ENCODE assay signal across 26 cellular contexts in genomic region chr9:98594551-98595160, GRCh38.
DNase-seq lines count a peak whose midpoint lies in the region; ATAC-seq and TF ChIP-seq lines count a peak whose summit lies in the region.
"Had no signal": no experiment of that assay in that cellular context is flagged by ENCODE, and none has a peak within 500 bp of the region (broad histone marks: within the 10 kb centered on the region; RNA-seq: fewer than 3 reads in every experiment).

No MANE protein-coding gene starts in this region.

- no peak overlapping the region for H3K14ac ChIP-seq in trophoblast cell (ENCODE audit: low read length)

- no peaks in the 10 kb centered on the region for H3K36me3 ChIP-seq in trophoblast cell (ENCODE audit: control insufficient read depth in 1 of 2, insufficient read depth in 2 of 2, low read length in 2 of 2)
- H3K36me3 ChIP-seq in body of pancreas (replicated peaks in 1 of 2; ENCODE audit: insufficient read depth in 1 of 2, low read depth in 2 of 2) = no peaks in the 10 kb centered on the region
- H3K36me3 ChIP-seq: SJCRH30 had no signal

- H3K27me3 ChIP-seq in right cardiac atrium (ENCODE audit: control insufficient read depth, insufficient read depth) (no peaks in the 10 kb centered on the region), trophoblast cell (ENCODE audit: insufficient read depth, low read length) (no peaks in the 10 kb centered on the region), body of pancreas (no peaks in the 10 kb centered on the region)

- H2AK5ac ChIP-seq in trophoblast cell (ENCODE audit: low read length) = no peak overlapping the region

- peaks cover 69% of the 10 kb centered on the region for H3K4me1 Mint-ChIP-seq in glutamatergic neuron (ENCODE audit: low read depth, unreplicated experiment)

- H3K4me3 Mint-ChIP-seq in glutamatergic neuron (ENCODE audit: unreplicated experiment) = no peak overlapping the region

- H3K79me1 ChIP-seq in trophoblast cell (ENCODE audit: low read length) = no peaks in the 10 kb centered on the region

- H3K4ac ChIP-seq in trophoblast cell (ENCODE audit: low read depth, low read length) = no peak overlapping the region

- H3K27ac Mint-ChIP-seq in glutamatergic neuron (ENCODE audit: unreplicated experiment) = peak overlapping the region; percentile 72

- H3K79me2 ChIP-seq in trophoblast cell (ENCODE audit: control insufficient read depth, insufficient read depth, low read length, poor library complexity) = no peaks in the 10 kb centered on the region

- TF ChIP-seq CTCF in glutamatergic neuron (IDR thresholded peaks at IDR 0.05; ENCODE audit: partially characterized antibody, unreplicated experiment) = no peak
- TF ChIP-seq CTCF in body of pancreas (IDR thresholded peaks at IDR 0.05) = no peak

- H2BK120ac ChIP-seq in trophoblast cell (ENCODE audit: insufficient read depth, low read length, poor library complexity) = no peak overlapping the region

- no peak overlapping the region for H3K4me2 ChIP-seq in trophoblast cell (ENCODE audit: low read length)

- peaks cover 14% of the 10 kb centered on the region for H3K27me3 Mint-ChIP-seq in glutamatergic neuron (ENCODE audit: unreplicated experiment)

- no peaks in the 10 kb centered on the region for H3K36me3 Mint-ChIP-seq in glutamatergic neuron (ENCODE audit: unreplicated experiment)

- H2AFZ ChIP-seq in trophoblast cell (ENCODE audit: insufficient read depth, low read length, poor library complexity) = no peak overlapping the region

- H3K4me3 ChIP-seq in right cardiac atrium (ENCODE audit: low read length) (no peak overlapping the region), trophoblast cell (ENCODE audit: low read depth, low read length) (no peak overlapping the region), body of pancreas (no peak overlapping the region)
- H3K4me3 ChIP-seq: K562, SJCRH30 had no signal

- H4K12ac ChIP-seq in trophoblast cell (ENCODE audit: low read depth, low read length) = no peak overlapping the region

- H3K27ac ChIP-seq in right cardiac atrium (ENCODE audit: low read length) (no peak overlapping the region), trophoblast cell (ENCODE audit: low read depth, low read length) (no peak overlapping the region), body of pancreas (no peak overlapping the region)
- H3K27ac ChIP-seq: HL-60, SJCRH30 had no signal

- no peak overlapping the region for H2BK12ac ChIP-seq in trophoblast cell (ENCODE audit: low read length)

- H3K9me3 ChIP-seq in right cardiac atrium (ENCODE audit: control insufficient read depth, low read length) (no peaks in the 10 kb centered on the region), trophoblast cell (ENCODE audit: insufficient read depth, low read depth, low read length) (peaks cover 1% of the 10 kb centered on the region), body of pancreas (no peaks in the 10 kb centered on the region)
- H3K9me3 ChIP-seq: SJCRH30 had no signal

- TF ChIP-seq POLR2A in body of pancreas (IDR thresholded peaks at IDR 0.05) = no peak

- peak overlapping the region; percentile 37 for H3K9ac ChIP-seq in trophoblast cell (ENCODE audit: low read length)

- no peak overlapping the region for H4K8ac ChIP-seq in trophoblast cell (ENCODE audit: low read depth, low read length)

- ATAC-seq in right cardiac atrium (no peak), HG03439 (IDR thresholded peaks at IDR 0.05; ENCODE audit: unreplicated experiment) (no peak), body of pancreas (no peak)
- ATAC-seq: HCT116, K562, PC-3, Right ventricle myocardium inferior, SK-N-SH treated with all-trans-retinoic acid at 6 μM for 48 hours had no signal

- no peak overlapping the region for H3K18ac ChIP-seq in trophoblast cell (ENCODE audit: low read length)

- intact Hi-C loops in cardiac septum (cut with DNase I) = no loop called here
- intact Hi-C loops in right cardiac atrium (cut with DNase I) = no loop called here
- intact Hi-C loops in body of pancreas (cut with DNase I) = no loop called here

- 82% methylated on average over 11 of the region's 11 CpGs for WGBS in right cardiac atrium
- WGBS in trophoblast cell (ENCODE audit: extremely low coverage, insufficient coverage, insufficient read length) = no CpG with 5 or more reads among the region's 11 CpGs
- 79 to 80% methylated on average over 8 to 11 of the region's 11 CpGs for WGBS in body of pancreas, 2 donors

- H4K91ac ChIP-seq in trophoblast cell (ENCODE audit: low read depth, low read length) = no peak overlapping the region

- H3K4me1 ChIP-seq in right cardiac atrium (ENCODE audit: control insufficient read depth, insufficient read depth, low read length) (no peaks in the 10 kb centered on the region), trophoblast cell (ENCODE audit: control insufficient read depth in 1 of 2, insufficient read depth in 2 of 2, low read length in 2 of 2) (no peaks in the 10 kb centered on the region), body of pancreas (no peaks in the 10 kb centered on the region)
- H3K4me1 ChIP-seq: SJCRH30 had no signal

- H3K9me3 Mint-ChIP-seq in glutamatergic neuron (ENCODE audit: unreplicated experiment) = peaks cover 18% of the 10 kb centered on the region

- DNase-seq in cardiac septum (ENCODE audit: low spot score) = peak; percentile 49
- DNase-seq in right cardiac atrium = no peak
- no peak for DNase-seq in glutamatergic neuron
- no peak for DNase-seq in trophoblast cell
- DNase-seq in NCI-H82 (lab: John Stamatoyannopoulos, UW) = no peak
- no peak for DNase-seq in body of pancreas
- DNase-seq in ecto neural progenitor cell (ENCODE audit: low spot score) = no peak
- DNase-seq: 8988T; Calu3; DMS53; Kasumi-1; NCI-H1105; NCI-H146; NCI-H1930; NCI-H2107; NCI-H446; NCI-H774; NK-92 treated with Interleukin-12 subunit alpha and Interleukin-12 subunit beta, amount 100 ng/mL, for 24 hours; PC-3 had no signal

- H3K23ac ChIP-seq in trophoblast cell (ENCODE audit: low read length) = no peak overlapping the region

- H2BK5ac ChIP-seq in trophoblast cell (ENCODE audit: low read depth, low read length, poor library complexity) = no peak overlapping the region
